Comparison of ENCODE assay signal across 12 cellular contexts in genomic region chr6:162032620-162033019, GRCh38.
A peak's percentile ranks its signal among the peaks of the same experiment; 100 is the strongest.
DNase-seq lines count a peak whose midpoint lies in the region; ATAC-seq and TF ChIP-seq lines count a peak whose summit lies in the region.
"Had no signal": no experiment of that assay in that cellular context is flagged by ENCODE, and none has a peak within 500 bp of the region (broad histone marks: within the 10 kb centered on the region; RNA-seq: fewer than 3 reads in every experiment).

No MANE protein-coding gene starts in this region.

- CTCF ChIA-PET in activated CD8-positive, alpha-beta T cell treated with anti-CD3 and anti-CD28 coated beads for 36 hours (lab: Charles Lee) = interaction anchor here (1.4 kb wide), 1 partner anchor 14 kb away, joined by 3 read pairs; no protein-coding TSS in a partner anchor
- CTCF ChIA-PET in activated CD8-positive, alpha-beta T cell treated with anti-CD3 and anti-CD28 coated beads, Interleukin-2, amount 10 ng/mL, durations not matched to agents 7 days and 5 days (lab: Charles Lee) = no interaction called here

- no peaks in the 10 kb centered on the region for H3K27me3 Mint-ChIP-seq in activated CD8-positive, alpha-beta T cell treated with anti-CD3 and anti-CD28 coated beads for 36 hours
- no peaks in the 10 kb centered on the region for H3K27me3 Mint-ChIP-seq in activated CD8-positive, alpha-beta T cell treated with anti-CD3 and anti-CD28 coated beads, Interleukin-2, amount 10 ng/mL, durations not matched to agents 7 days and 5 days (ENCODE audit: low read depth)
- no peaks in the 10 kb centered on the region for H3K27me3 Mint-ChIP-seq in T-helper 2 cell treated with Interferon-gamma antibody and Interleukin-4, amounts not matched to agents 5 μg/mL and 100 μg/mL, for 36 hours (ENCODE audit: low read depth)
- H3K27me3 Mint-ChIP-seq: activated naive CD4-positive, alpha-beta T cell treated with anti-CD3 and anti-CD28 coated beads, Interleukin-2, amount 50 U/mL, for 24 hours had no signal

- no peak overlapping the region for H3K27ac Mint-ChIP-seq in activated CD8-positive, alpha-beta T cell treated with anti-CD3 and anti-CD28 coated beads for 36 hours
- no peak overlapping the region for H3K27ac Mint-ChIP-seq in activated CD8-positive, alpha-beta T cell treated with anti-CD3 and anti-CD28 coated beads, Interleukin-2, amount 10 ng/mL, durations not matched to agents 7 days and 5 days
- no peak overlapping the region for H3K27ac Mint-ChIP-seq in T-helper 2 cell treated with Interferon-gamma antibody and Interleukin-4, amounts not matched to agents 5 μg/mL and 100 μg/mL, for 36 hours
- H3K27ac Mint-ChIP-seq: activated naive CD4-positive, alpha-beta T cell treated with anti-CD3 and anti-CD28 coated beads, Interleukin-2, amount 50 U/mL, for 24 hours had no signal

- TF ChIP-seq CTCF in activated CD8-positive, alpha-beta T cell treated with anti-CD3 and anti-CD28 coated beads for 36 hours (IDR thresholded peaks at IDR 0.05) = no peak
- TF ChIP-seq CTCF in fibroblast of the aortic adventitia (IDR thresholded peaks at IDR 0.05; ENCODE audit: insufficient read depth, low read length) = no peak

- peaks cover 8% of the 10 kb centered on the region for H3K9me3 Mint-ChIP-seq in activated CD8-positive, alpha-beta T cell treated with anti-CD3 and anti-CD28 coated beads for 36 hours
- peaks cover 6% of the 10 kb centered on the region for H3K9me3 Mint-ChIP-seq in activated CD8-positive, alpha-beta T cell treated with anti-CD3 and anti-CD28 coated beads, Interleukin-2, amount 10 ng/mL, durations not matched to agents 7 days and 5 days (ENCODE audit: insufficient read depth)
- H3K9me3 Mint-ChIP-seq in T-helper 2 cell treated with Interferon-gamma antibody and Interleukin-4, amounts not matched to agents 5 μg/mL and 100 μg/mL, for 36 hours = no peaks in the 10 kb centered on the region
- H3K9me3 Mint-ChIP-seq: activated naive CD4-positive, alpha-beta T cell treated with anti-CD3 and anti-CD28 coated beads, Interleukin-2, amount 50 U/mL, for 24 hours had no signal

- H3K36me3 Mint-ChIP-seq in activated CD8-positive, alpha-beta T cell treated with anti-CD3 and anti-CD28 coated beads for 36 hours (ENCODE audit: low read depth) = no peaks in the 10 kb centered on the region
- no peaks in the 10 kb centered on the region for H3K36me3 Mint-ChIP-seq in activated CD8-positive, alpha-beta T cell treated with anti-CD3 and anti-CD28 coated beads, Interleukin-2, amount 10 ng/mL, durations not matched to agents 7 days and 5 days (ENCODE audit: low read depth)
- no peaks in the 10 kb centered on the region for H3K36me3 Mint-ChIP-seq in T-helper 2 cell treated with Interferon-gamma antibody and Interleukin-4, amounts not matched to agents 5 μg/mL and 100 μg/mL, for 36 hours (ENCODE audit: low read depth)

- no peak overlapping the region for H3K4me3 Mint-ChIP-seq in activated CD8-positive, alpha-beta T cell treated with anti-CD3 and anti-CD28 coated beads for 36 hours
- H3K4me3 Mint-ChIP-seq in activated CD8-positive, alpha-beta T cell treated with anti-CD3 and anti-CD28 coated beads, Interleukin-2, amount 10 ng/mL, durations not matched to agents 7 days and 5 days = no peak overlapping the region
- H3K4me3 Mint-ChIP-seq in T-helper 2 cell treated with Interferon-gamma antibody and Interleukin-4, amounts not matched to agents 5 μg/mL and 100 μg/mL, for 36 hours = no peak overlapping the region
- H3K4me3 Mint-ChIP-seq: activated naive CD4-positive, alpha-beta T cell treated with anti-CD3 and anti-CD28 coated beads, Interleukin-2, amount 50 U/mL, for 24 hours had no signal

- DNase-seq in activated CD8-positive, alpha-beta T cell treated with anti-CD3 and anti-CD28 coated beads for 36 hours = no peak
- no peak for DNase-seq in activated CD8-positive, alpha-beta T cell treated with anti-CD3 and anti-CD28 coated beads, Interleukin-2, amount 10 ng/mL, durations not matched to agents 7 days and 5 days
- DNase-seq in T-helper 2 cell treated with Interferon-gamma antibody and Interleukin-4, amounts not matched to agents 5 μg/mL and 100 μg/mL, for 36 hours (ENCODE audit: low spot score) = peak; percentile 30
- DNase-seq in fibroblast of the aortic adventitia (ENCODE audit: low read depth) (peak; percentile 28), stromal cell of bone marrow (ENCODE audit: low read depth) (peak; percentile 28), NCI-H69 (lab: John Stamatoyannopoulos, UW) (no peak), C1 segment of cervical spinal cord (lab: John Stamatoyannopoulos, UW) (no peak)
- DNase-seq: colonic mucosa, occipital lobe had no signal

- H3K4me1 Mint-ChIP-seq in activated CD8-positive, alpha-beta T cell treated with anti-CD3 and anti-CD28 coated beads for 36 hours (ENCODE audit: low read depth) = peaks cover 4% of the 10 kb centered on the region
- no peaks in the 10 kb centered on the region for H3K4me1 Mint-ChIP-seq in activated CD8-positive, alpha-beta T cell treated with anti-CD3 and anti-CD28 coated beads, Interleukin-2, amount 10 ng/mL, durations not matched to agents 7 days and 5 days (ENCODE audit: low read depth)
- peaks cover 18% of the 10 kb centered on the region for H3K4me1 Mint-ChIP-seq in T-helper 2 cell treated with Interferon-gamma antibody and Interleukin-4, amounts not matched to agents 5 μg/mL and 100 μg/mL, for 36 hours (ENCODE audit: low read depth)
- H3K4me1 Mint-ChIP-seq: activated naive CD4-positive, alpha-beta T cell treated with anti-CD3 and anti-CD28 coated beads, Interleukin-2, amount 50 U/mL, for 24 hours had no signal

- ATAC-seq in activated CD8-positive, alpha-beta T cell treated with anti-CD3 and anti-CD28 coated beads for 36 hours = peak; percentile 55
- no peak for ATAC-seq in activated CD8-positive, alpha-beta T cell treated with anti-CD3 and anti-CD28 coated beads, Interleukin-2, amount 10 ng/mL, durations not matched to agents 7 days and 5 days
- no peak for ATAC-seq in HG03457 (IDR thresholded peaks at IDR 0.05; ENCODE audit: unreplicated experiment)

- POLR2A ChIA-PET in activated CD8-positive, alpha-beta T cell treated with anti-CD3 and anti-CD28 coated beads for 36 hours (lab: Charles Lee) = no interaction called here
- POLR2A ChIA-PET in activated CD8-positive, alpha-beta T cell treated with anti-CD3 and anti-CD28 coated beads, Interleukin-2, amount 10 ng/mL, durations not matched to agents 7 days and 5 days (lab: Charles Lee) = no interaction called here

- intact Hi-C loops in activated CD8-positive, alpha-beta T cell treated with anti-CD3 and anti-CD28 coated beads for 36 hours (cut with micrococcal nuclease) = no loop called here

- no peak overlapping the region for H3K4me3 ChIP-seq in fibroblast of the aortic adventitia (ENCODE audit: low read depth, low read length)
- H3K4me3 ChIP-seq: colonic mucosa, HAP-1 had no signal

Comparison
In these comparisons a context has a peak if more than half of its experiments do, and no peak if none do; other contexts are left out.
1. DNase-seq: peak in T-helper 2 cell treated with Interferon-gamma antibody and Interleukin-4, amounts not matched to agents 5 μg/mL and 100 μg/mL, for 36 hours (single experiment), fibroblast of the aortic adventitia (single experiment) and stromal cell of bone marrow (single experiment); none in activated CD8-positive, alpha-beta T cell treated with anti-CD3 and anti-CD28 coated beads for 36 hours (single experiment), activated CD8-positive, alpha-beta T cell treated with anti-CD3 and anti-CD28 coated beads, Interleukin-2, amount 10 ng/mL, durations not matched to agents 7 days and 5 days (single experiment), NCI-H69 (single experiment) and C1 segment of cervical spinal cord (0 of 14).